ENCODE assay signal across 3 cellular contexts in genomic region chr10:53827261-53827660, GRCh38.
"Had no signal": no experiment of that assay in that cellular context is flagged by ENCODE, and none has a peak within 500 bp of the region (broad histone marks: within the 10 kb centered on the region; RNA-seq: fewer than 3 reads in every experiment).

No MANE protein-coding gene starts in this region.

- H3K4me3 ChIP-seq: GM12878 had no signal

- DNase-seq: GDM1, GF-D8 had no signal

- ATAC-seq: GM12878 had no signal
